8 cellular contexts compared by ENCODE assay signal in genomic region chr5:135230326-135230925, GRCh38.
DNase-seq lines count a peak whose midpoint lies in the region; ATAC-seq and TF ChIP-seq lines count a peak whose summit lies in the region.

No MANE protein-coding gene starts in this region.

- ATAC-seq in HG02678 (IDR thresholded peaks at IDR 0.05; ENCODE audit: unreplicated experiment) (no peak), HG03139 (IDR thresholded peaks at IDR 0.05; ENCODE audit: unreplicated experiment) (no peak)

- TF ChIP-seq POLR2A in Peyer's patch (IDR thresholded peaks at IDR 0.05): no peak

- no peak overlapping the region for H3K27ac ChIP-seq in osteoblast (ENCODE audit: low read depth, low read length)
- no peak overlapping the region for H3K27ac ChIP-seq in Peyer's patch
- no peak overlapping the region for H3K27ac ChIP-seq in MM.1S (ENCODE audit: low read length)

- no peak overlapping the region for H3K9ac ChIP-seq in MM.1S (ENCODE audit: low read length)

- H3K9me2 ChIP-seq in MM.1S (replicated peaks; ENCODE audit: insufficient read depth, low read length): no peaks in the 10 kb centered on the region

- peak overlapping the region; percentile 13 for H3K4me2 ChIP-seq in osteoblast (ENCODE audit: insufficient read depth, low read length)
- H3K4me2 ChIP-seq in MM.1S (ENCODE audit: low read depth, low read length): no peak overlapping the region

- H3K79me2 ChIP-seq in osteoblast (ENCODE audit: insufficient read depth, low read length) (no peaks in the 10 kb centered on the region), MM.1S (ENCODE audit: low read length) (no peaks in the 10 kb centered on the region)

- DNase-seq in EL (peak; percentile 31), RPMI8226 (peak; percentile 25), fibroblast of gingiva (ENCODE audit: low read depth) (peak; percentile 84), osteoblast (ENCODE audit: insufficient read length, low spot score, missing footprints) (peak; percentile 91), Peyer's patch (no peak), MM.1S (no peak)

- H3K4me1 ChIP-seq in osteoblast (ENCODE audit: insufficient read depth, low read length) (peaks cover 12% of the 10 kb centered on the region), Peyer's patch (no peaks in the 10 kb centered on the region), MM.1S (ENCODE audit: low read length) (no peaks in the 10 kb centered on the region)

- H2AFZ ChIP-seq in osteoblast (ENCODE audit: low read length): peak overlapping the region; percentile 76
- no peak overlapping the region for H2AFZ ChIP-seq in MM.1S (ENCODE audit: low read length)

- H3F3A ChIP-seq in MM.1S (ENCODE audit: insufficient read depth, low read length): no peaks in the 10 kb centered on the region

- H3K4me3 ChIP-seq in osteoblast (ENCODE audit: insufficient read depth, low read length): no peak overlapping the region
- H3K4me3 ChIP-seq in Peyer's patch: no peak overlapping the region
- no peak overlapping the region for H3K4me3 ChIP-seq in MM.1S (ENCODE audit: low read length)

- H3K9me3 ChIP-seq in osteoblast (ENCODE audit: low read depth, low read length): no peaks in the 10 kb centered on the region
- peaks cover 0 to 4% (median 0%) of the 10 kb centered on the region in 4 donors for H3K9me3 ChIP-seq in Peyer's patch
- H3K9me3 ChIP-seq in MM.1S (replicated peaks; ENCODE audit: insufficient read depth, low read length): no peaks in the 10 kb centered on the region

- H4K20me1 ChIP-seq in osteoblast (ENCODE audit: insufficient read depth, low read length): no peaks in the 10 kb centered on the region
- H4K20me1 ChIP-seq in MM.1S (ENCODE audit: insufficient read depth, low read length): no peaks in the 10 kb centered on the region

- no peaks in the 10 kb centered on the region for H3K27me3 ChIP-seq in osteoblast (ENCODE audit: insufficient read depth, low read length)
- H3K27me3 ChIP-seq in Peyer's patch: no peaks in the 10 kb centered on the region
- H3K27me3 ChIP-seq in MM.1S (replicated peaks; ENCODE audit: insufficient read depth, low read length): no peaks in the 10 kb centered on the region

- H3K36me3 ChIP-seq in osteoblast (ENCODE audit: insufficient read depth, low read length) (no peaks in the 10 kb centered on the region), Peyer's patch (no peaks in the 10 kb centered on the region), MM.1S (replicated peaks; ENCODE audit: insufficient read depth, low read length) (no peaks in the 10 kb centered on the region)

- TF ChIP-seq CTCF in osteoblast (IDR thresholded peaks at IDR 0.05; ENCODE audit: extremely low read depth, low read depth, low read length) (no peak), Peyer's patch (IDR thresholded peaks at IDR 0.05) (no peak), MM.1S (IDR thresholded peaks at IDR 0.05; ENCODE audit: low read length) (no peak)

Comparison
In these comparisons a context has a peak if more than half of its experiments do, and no peak if none do; other contexts are left out.
1. DNase-seq: peak in EL (single experiment), RPMI8226 (single experiment), fibroblast of gingiva (single experiment) and osteoblast (single experiment); none in Peyer's patch (0 of 3) and MM.1S (single experiment).